ENCODE assay signal across 8 cellular contexts in genomic region chr12:64404470-64405446, GRCh38. TPM values are rescaled to one million over a fixed set of nuclear protein-coding genes. Genes with fewer than 3 reads are reported as not detected.
DNase-seq lines count a peak whose midpoint lies in the region; ATAC-seq and TF ChIP-seq lines count a peak whose summit lies in the region.

No MANE protein-coding gene starts in this region.

- H3K4me3 ChIP-seq in gastroesophageal sphincter (peak overlapping the region; percentile 80 to 95), thyroid gland (replicated peaks in 1 of 3) (peak overlapping the region; percentile 71 to 99 (median 90))

- H3K36me3 ChIP-seq in gastroesophageal sphincter, result no peaks in the 10 kb centered on the region
- no peaks in the 10 kb centered on the region for H3K36me3 ChIP-seq in thyroid gland

- WGBS in gastroesophageal sphincter (ENCODE audit: low coverage in 1 of 2), 2 donors, result 0 to 2% methylated on average over 8 to 14 of the region's 85 CpGs
- 1 to 2% methylated on average over 27 to 44 of the region's 85 CpGs for WGBS in thyroid gland, 2 donors

- TF ChIP-seq POLR2A in Raji (IDR thresholded peaks at IDR 0.05; ENCODE audit: insufficient read depth, low read depth, low read length) (peak; percentile 51), gastroesophageal sphincter (IDR thresholded peaks at IDR 0.05) (peak; percentile 65 to 89), thyroid gland (IDR thresholded peaks at IDR 0.05) (no peak)

- H3K27me3 ChIP-seq in gastroesophageal sphincter (no peaks in the 10 kb centered on the region), thyroid gland (no peaks in the 10 kb centered on the region)

- peak; percentile 17 for ATAC-seq in GM19372 (IDR thresholded peaks at IDR 0.05; ENCODE audit: low read depth, unreplicated experiment)
- peak; percentile 32 for ATAC-seq in HG03571 (IDR thresholded peaks at IDR 0.05; ENCODE audit: unreplicated experiment)
- ATAC-seq in gastroesophageal sphincter, result peak; percentile 41

- peak overlapping the region; percentile 84 to 99 (median 98) for H3K27ac ChIP-seq in gastroesophageal sphincter
- H3K27ac ChIP-seq in thyroid gland, result peak overlapping the region; percentile 95 to 96 (median 96)

- H3K9me3 ChIP-seq in gastroesophageal sphincter (no peaks in the 10 kb centered on the region), thyroid gland (no peaks in the 10 kb centered on the region)

- peak; percentile 43 for DNase-seq in COR-L47 (lab: John Stamatoyannopoulos, UW)
- DNase-seq in activated naive CD4-positive, alpha-beta T cell treated with Interleukin-2 at 50 U/mL for 16 hours, result peak; percentile 82
- DNase-seq in nucleus accumbens (lab: John Stamatoyannopoulos, UW), result peak in 34 of 56 donors; percentile 11 to 86 (median 58)
- peak in 1 of 2 donors; percentile 55 for DNase-seq in thyroid gland

- TF ChIP-seq CTCF in gastroesophageal sphincter (IDR thresholded peaks at IDR 0.05) (no peak), thyroid gland (IDR thresholded peaks at IDR 0.05) (no peak)

- no peak for TF ChIP-seq EP300 in gastroesophageal sphincter (IDR thresholded peaks at IDR 0.05)

- intact Hi-C loops in thyroid gland (cut with DNase I), result loop anchor here (5.0 kb wide), 1 partner anchor 48 kb away; the partner anchor contains the start of gene TBK1

- H3K4me1 ChIP-seq in gastroesophageal sphincter (peaks cover 3 to 29% (median 5%) of the 10 kb centered on the region in 3 donors), thyroid gland (peaks cover 8 to 14% of the 10 kb centered on the region in 2 donors)

RNA-seq across cellular contexts. Expression of gene XPOT, which starts 0.6 kb away (rescaled TPM):
- total RNA-seq in gastroesophageal sphincter, result 10 to 100 TPM; 26.4 to 37.2 (median 32.5) TPM
- 10 to 100 TPM; 54.7 to 85.5 (median 63.6) TPM for total RNA-seq in thyroid gland

RNA-seq across cellular contexts. Expression of gene C12orf56, which starts 14.2 kb away (rescaled TPM):
- total RNA-seq in gastroesophageal sphincter (not detected), thyroid gland (not detected)

RNA-seq across cellular contexts. Expression of gene TBK1, which starts 47.2 kb away (rescaled TPM):
- total RNA-seq in gastroesophageal sphincter (10 to 100 TPM; 22.6 to 38.4 (median 32.1) TPM), thyroid gland (10 to 100 TPM; 27.7 to 42.1 (median 33.4) TPM)

Comparison
In these comparisons a context has a peak if more than half of its experiments do, and no peak if none do; other contexts are left out.
1. POLR2A ChIP-seq: peak in Raji (single experiment) and gastroesophageal sphincter (2 of 2); none in thyroid gland (0 of 2).
2. Peak in every context shown above with its lines, with median percentiles within 50 percentile points of each other: ATAC-seq.